In the genomic region with DNA sequence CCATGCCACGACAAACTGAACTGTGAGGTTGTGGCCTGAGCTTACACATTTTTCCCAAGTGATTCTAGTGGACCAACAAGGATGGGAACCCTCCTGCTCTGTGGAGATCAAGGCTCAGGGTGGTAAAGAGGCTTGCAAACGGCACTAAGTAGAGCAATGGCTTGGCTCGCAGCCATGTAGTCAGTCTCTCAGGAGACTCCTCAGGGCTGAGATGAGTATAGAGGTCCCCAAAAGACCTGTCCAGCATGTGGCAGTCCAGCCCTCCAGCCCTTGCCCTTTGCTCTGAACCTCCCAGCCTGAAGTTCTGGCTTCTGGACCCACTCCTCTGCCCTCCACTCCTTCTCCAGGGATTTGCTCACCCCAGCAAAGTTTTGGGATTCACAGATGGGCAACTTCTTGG, we compare ENCODE assay signal across 18 cellular contexts. TPM values are rescaled to one million over a fixed set of nuclear protein-coding genes. Genes with fewer than 3 reads are reported as not detected.
A peak's percentile ranks its signal among the peaks of the same experiment; 100 is the strongest.
DNase-seq lines count a peak whose midpoint lies in the region; ATAC-seq, FAIRE-seq and TF ChIP-seq lines count a peak whose summit lies in the region.
"Had no signal": no experiment of that assay in that cellular context is flagged by ENCODE, and none has a peak within 500 bp of the region (broad histone marks: within the 10 kb centered on the region; RNA-seq: fewer than 3 reads in every experiment).

No MANE protein-coding gene starts in this region.

- H3K9me3 Mint-ChIP-seq in activated naive CD8-positive, alpha-beta T cell treated with anti-CD3 and anti-CD28 coated beads for 36 hours = no peaks in the 10 kb centered on the region

- no peaks in the 10 kb centered on the region for H3K36me3 Mint-ChIP-seq in activated naive CD8-positive, alpha-beta T cell treated with anti-CD3 and anti-CD28 coated beads for 36 hours
- H3K36me3 Mint-ChIP-seq: activated naive CD8-positive, alpha-beta T cell; CD14-positive monocyte had no signal

- H3K36me3 ChIP-seq in kidney (ENCODE audit: control insufficient read depth in 1 of 2, insufficient read depth in 2 of 2, low read length in 2 of 2) = no peaks in the 10 kb centered on the region
- no peaks in the 10 kb centered on the region for H3K36me3 ChIP-seq in aorta (ENCODE audit: control insufficient read depth in 1 of 2, insufficient read depth in 2 of 2, low read length in 1 of 2)

- no peaks in the 10 kb centered on the region for H3K27me3 Mint-ChIP-seq in activated naive CD8-positive, alpha-beta T cell treated with anti-CD3 and anti-CD28 coated beads for 36 hours
- H3K27me3 Mint-ChIP-seq: activated CD4-positive, alpha-beta T cell treated with anti-CD3 and anti-CD28 coated beads for 36 hours; activated naive CD8-positive, alpha-beta T cell had no signal

- no peak overlapping the region for H3K9ac ChIP-seq in kidney (ENCODE audit: low read length in 2 of 2)

- H3K4me3 ChIP-seq in kidney (ENCODE audit: low read length in 2 of 2) (peak overlapping the region; percentile 2 to 24), aorta (ENCODE audit: low read length in 2 of 2) (no peak overlapping the region)

- DNase-seq in DMS79 treated with DMSO at 0.1 percent for 48 hours (lab: John Stamatoyannopoulos, UW) (peak; percentile 2), DMS79 (lab: John Stamatoyannopoulos, UW) (no peak), kidney (peak; percentile 81), sciatic nerve (ENCODE audit: low spot score) (peak; percentile 75), aorta (peak in 1 of 2 donors; percentile 61)
- DNase-seq in activated naive CD8-positive, alpha-beta T cell treated with anti-CD3 and anti-CD28 coated beads for 36 hours = no peak
- DNase-seq: activated CD4-positive, alpha-beta T cell treated with anti-CD3 and anti-CD28 coated beads for 36 hours; activated T-cell treated with anti-CD3 and anti-CD28 coated beads for 4 hours; cerebellar nuclear complex; NCI-H1417 treated with DMSO at 0.1 percent for 48 hours had no signal

- no peak overlapping the region for H3K4me3 Mint-ChIP-seq in activated naive CD8-positive, alpha-beta T cell treated with anti-CD3 and anti-CD28 coated beads for 36 hours
- H3K4me3 Mint-ChIP-seq: activated CD4-positive, alpha-beta T cell treated with anti-CD3 and anti-CD28 coated beads for 36 hours; activated naive CD8-positive, alpha-beta T cell; CD14-positive monocyte had no signal

- WGBS in aorta, 2 donors = 31 to 37% methylated on average over 3 of the region's 3 CpGs

- peak; percentile 68 for ATAC-seq in sciatic nerve
- ATAC-seq in aorta (ENCODE audit: low FRiP score) = peak; percentile 62
- ATAC-seq in GM21390 (IDR thresholded peaks at IDR 0.05; ENCODE audit: unreplicated experiment) = no peak
- ATAC-seq in GM21367 (IDR thresholded peaks at IDR 0.05; ENCODE audit: unreplicated experiment) = no peak
- ATAC-seq: activated CD4-positive, alpha-beta T cell treated with anti-CD3 and anti-CD28 coated beads for 36 hours had no signal

- no peak for FAIRE-seq in kidney (lab: Jason Lieb, UNC)

- no peak for TF ChIP-seq CTCF in kidney (IDR thresholded peaks at IDR 0.05; ENCODE audit: borderline replicate concordance, extremely low read depth, insufficient read depth)

- no peaks in the 10 kb centered on the region for H3K27me3 ChIP-seq in aorta (ENCODE audit: control insufficient read depth in 1 of 2, insufficient read depth in 2 of 2, low read length in 1 of 2)

- no peaks in the 10 kb centered on the region for H3K9me3 ChIP-seq in kidney (ENCODE audit: control insufficient read depth in 1 of 2, low read length in 2 of 2)
- no peaks in the 10 kb centered on the region for H3K9me3 ChIP-seq in aorta (ENCODE audit: control insufficient read depth, low read length)

- H3K27ac ChIP-seq in kidney (ENCODE audit: low read depth in 2 of 2, low read length in 2 of 2) (peak overlapping the region; percentile 81 to 82), aorta (ENCODE audit: low read depth in 1 of 2, low read length in 2 of 2) (no peak overlapping the region)
- H3K27ac ChIP-seq: 22Rv1 had no signal

- H3K27ac Mint-ChIP-seq in activated naive CD8-positive, alpha-beta T cell treated with anti-CD3 and anti-CD28 coated beads for 36 hours = no peak overlapping the region
- H3K27ac Mint-ChIP-seq: activated CD4-positive, alpha-beta T cell treated with anti-CD3 and anti-CD28 coated beads for 36 hours; activated naive CD8-positive, alpha-beta T cell had no signal

- intact Hi-C loops in kidney (cut with DNase I) = no loop called here
- intact Hi-C loops in sciatic nerve (cut with DNase I) = no loop called here
- intact Hi-C loops in aorta (cut with DNase I) = no loop called here

- H3K4me1 Mint-ChIP-seq in activated naive CD8-positive, alpha-beta T cell treated with anti-CD3 and anti-CD28 coated beads for 36 hours = no peaks in the 10 kb centered on the region
- H3K4me1 Mint-ChIP-seq: activated CD4-positive, alpha-beta T cell treated with anti-CD3 and anti-CD28 coated beads for 36 hours had no signal

- H3K4me1 ChIP-seq in kidney (ENCODE audit: control insufficient read depth in 1 of 2, insufficient read depth in 1 of 2, low read depth in 1 of 2, low read length in 2 of 2) (peaks cover 0 to 20% of the 10 kb centered on the region in 2 donors), aorta (ENCODE audit: control insufficient read depth in 1 of 2, insufficient read depth in 2 of 2, low read length in 2 of 2) (peaks cover 0 to 2% of the 10 kb centered on the region in 2 donors)

RNA-seq across cellular contexts. Expression of a gene that starts 8.3 kb away (rescaled TPM):
- total RNA-seq in kidney = not detected
- not detected for polyA plus RNA-seq in kidney (ENCODE audit: insufficient read depth, low read depth, low replicate concordance)
- 2.0 TPM for total RNA-seq in sciatic nerve
- under 1 TPM; 0.65 to 0.90 TPM for total RNA-seq in aorta
- 1 to 10 TPM in 1 of 2 donors, not detected in 1; 4.0 TPM for polyA plus RNA-seq in aorta
- not detected for total RNA-seq in activated naive CD8-positive, alpha-beta T cell treated with anti-CD3 and anti-CD28 coated beads for 36 hours
- total RNA-seq: activated CD4-positive, alpha-beta T cell treated with anti-CD3 and anti-CD28 coated beads for 36 hours; LHCN-M2; osteocyte; T-helper 2 cell treated with Interferon-gamma antibody and Interleukin-4, amounts not matched to agents 100 ng/mL and 5 ng/mL, for 36 hours had no signal

RNA-seq across cellular contexts. Expression of a gene that starts 25.9 kb away (rescaled TPM):
- total RNA-seq in kidney (13.3 TPM), sciatic nerve (14.2 TPM), aorta (10 to 100 TPM in 1 of 2 donors, 1 to 10 TPM in 1; 7.1 to 19.4 TPM)
- polyA plus RNA-seq in kidney (ENCODE audit: insufficient read depth, low read depth, low replicate concordance) (6.5 TPM), aorta (1 to 10 TPM; 2.5 to 6.7 TPM)
- total RNA-seq in activated naive CD8-positive, alpha-beta T cell treated with anti-CD3 and anti-CD28 coated beads for 36 hours = 10 to 100 TPM; 21.7 to 22.8 TPM

RNA-seq across cellular contexts. Expression of a gene that starts 26.8 kb away (rescaled TPM):
- 0.88 TPM for total RNA-seq in kidney
- polyA plus RNA-seq in kidney (ENCODE audit: insufficient read depth, low read depth, low replicate concordance) = 1.6 TPM
- total RNA-seq in sciatic nerve = 0.58 TPM
- under 1 TPM; 0.52 to 0.57 TPM for total RNA-seq in aorta
- 1 to 10 TPM in 1 of 2 donors, under 1 TPM in 1; 0.08 to 1.8 TPM for polyA plus RNA-seq in aorta
- total RNA-seq in activated naive CD8-positive, alpha-beta T cell treated with anti-CD3 and anti-CD28 coated beads for 36 hours = 10 to 100 TPM; 55.7 to 57.4 TPM

Comparison
In these comparisons a context has a peak if more than half of its experiments do, and no peak if none do; other contexts are left out.
1. DNase-seq: peak in DMS79 treated with DMSO at 0.1 percent for 48 hours (single experiment), kidney (single experiment) and sciatic nerve (single experiment); none in DMS79 (single experiment) and activated naive CD8-positive, alpha-beta T cell treated with anti-CD3 and anti-CD28 coated beads for 36 hours (single experiment).
2. H3K27ac ChIP-seq: peak in kidney (2 of 2); none in aorta (0 of 2).
3. H3K4me3 ChIP-seq: peak in kidney (2 of 2); none in aorta (0 of 2).
4. ATAC-seq: peak in sciatic nerve (single experiment) and aorta (single experiment); none in GM21390 (single experiment) and GM21367 (single experiment).
5. RNA of a gene that starts 26.8 kb away (total RNA-seq): 55.7 to 57.4 TPM in activated naive CD8-positive, alpha-beta T cell treated with anti-CD3 and anti-CD28 coated beads for 36 hours; 0.88 TPM in kidney (single experiment), 0.58 TPM in sciatic nerve (single experiment) and 0.52 to 0.57 TPM in aorta; every median in the first group is over 10 times any median in the second.